In genomic region chr7:149866817-149867447, GRCh38 we compare ENCODE assay signal across 14 cellular contexts. TPM values are rescaled to one million over a fixed set of nuclear protein-coding genes. Genes with fewer than 3 reads are reported as not detected.
DNase-seq lines count a peak whose midpoint lies in the region; ATAC-seq and TF ChIP-seq lines count a peak whose summit lies in the region.
"Had no signal": no experiment of that assay in that cellular context is flagged by ENCODE, and none has a peak within 500 bp of the region (broad histone marks: within the 10 kb centered on the region; RNA-seq: fewer than 3 reads in every experiment).

No MANE protein-coding gene starts in this region.

- peak overlapping the region; percentile 93 for H3K27ac Mint-ChIP-seq in activated CD4-positive, alpha-beta T cell treated with anti-CD3 and anti-CD28 coated beads, Interleukin-2, amount 10 ng/mL, durations not matched to agents 24 days and 14 days
- H3K27ac Mint-ChIP-seq in nephron = peak overlapping the region in 2 of 3 experiments; percentile 41 to 65
- H3K27ac Mint-ChIP-seq: memory B cell had no signal

- no peak for ATAC-seq in HG02981 (IDR thresholded peaks at IDR 0.05; ENCODE audit: unreplicated experiment)
- ATAC-seq in HG03457 (IDR thresholded peaks at IDR 0.05; ENCODE audit: unreplicated experiment) = no peak

- H3K4me1 Mint-ChIP-seq in activated CD4-positive, alpha-beta T cell treated with anti-CD3 and anti-CD28 coated beads, Interleukin-2, amount 10 ng/mL, durations not matched to agents 24 days and 14 days = peaks cover 76% of the 10 kb centered on the region
- peaks cover 8% of the 10 kb centered on the region for H3K4me1 Mint-ChIP-seq in nephron

- intact Hi-C loops in activated CD4-positive, alpha-beta T cell treated with anti-CD3 and anti-CD28 coated beads, Interleukin-2, amount 10 ng/mL, durations not matched to agents 24 days and 14 days (cut with micrococcal nuclease) = no loop called here

- no peak for TF ChIP-seq CTCF in NB4 (IDR thresholded peaks at IDR 0.05; ENCODE audit: low read depth, low read length)
- TF ChIP-seq CTCF in nephron (IDR thresholded peaks at IDR 0.05; ENCODE audit: unreplicated experiment in 3 of 3) = no peak

- no peaks in the 10 kb centered on the region for H3K9me3 Mint-ChIP-seq in activated CD4-positive, alpha-beta T cell treated with anti-CD3 and anti-CD28 coated beads, Interleukin-2, amount 10 ng/mL, durations not matched to agents 24 days and 14 days
- no peaks in the 10 kb centered on the region for H3K9me3 Mint-ChIP-seq in nephron
- H3K9me3 Mint-ChIP-seq: memory B cell had no signal

- H3K36me3 Mint-ChIP-seq in activated CD4-positive, alpha-beta T cell treated with anti-CD3 and anti-CD28 coated beads, Interleukin-2, amount 10 ng/mL, durations not matched to agents 24 days and 14 days (ENCODE audit: low read depth) = peaks cover 18% of the 10 kb centered on the region
- H3K36me3 Mint-ChIP-seq in nephron (ENCODE audit: low read depth) = peaks cover 15% of the 10 kb centered on the region

- no peak for TF ChIP-seq POLR2A in NB4 (IDR thresholded peaks at IDR 0.05; ENCODE audit: extremely low read depth, insufficient read length)

- DNase-seq in activated CD4-positive, alpha-beta T cell treated with anti-CD3 and anti-CD28 coated beads, Interleukin-2, amount 10 ng/mL, durations not matched to agents 24 days and 14 days = peak; percentile 61
- DNase-seq in activated CD4-positive, alpha-beta T cell treated with anti-CD3 and anti-CD28 coated beads for 48 hours = no peak
- DNase-seq in NB4 (ENCODE audit: low read depth) (peak; percentile 32), astrocyte of the hippocampus (ENCODE audit: low read depth, low spot score) (peak; percentile 83), DMS 273 treated with DMSO at 0.1 percent for 48 hours (lab: John Stamatoyannopoulos, UW) (no peak)
- DNase-seq: activated CD8-positive, alpha-beta memory T cell treated with anti-CD3 and anti-CD28 coated beads, Interleukin-2, amount 50 U/mL, for 48 hours; GF-D8; GM23248; NCI-H69; upper lobe of left lung had no signal

- H3K27me3 Mint-ChIP-seq in activated CD4-positive, alpha-beta T cell treated with anti-CD3 and anti-CD28 coated beads, Interleukin-2, amount 10 ng/mL, durations not matched to agents 24 days and 14 days = no peaks in the 10 kb centered on the region
- H3K27me3 Mint-ChIP-seq in nephron (ENCODE audit: low read depth) = no peaks in the 10 kb centered on the region
- H3K27me3 Mint-ChIP-seq: memory B cell had no signal

- no peak overlapping the region for H3K4me3 ChIP-seq in NB4 (ENCODE audit: low read depth, low read length)
- H3K4me3 ChIP-seq: GM23248, upper lobe of left lung had no signal

- peak overlapping the region; percentile 35 for H3K4me3 Mint-ChIP-seq in activated CD4-positive, alpha-beta T cell treated with anti-CD3 and anti-CD28 coated beads, Interleukin-2, amount 10 ng/mL, durations not matched to agents 24 days and 14 days
- no peak overlapping the region for H3K4me3 Mint-ChIP-seq in nephron
- H3K4me3 Mint-ChIP-seq: memory B cell had no signal

RNA-seq across cellular contexts. Expression of gene ATP6V0E2, which starts 6.8 kb away (rescaled TPM):
- 43.5 and 46.7 TPM in 2 replicates for total RNA-seq in activated CD4-positive, alpha-beta T cell treated with anti-CD3 and anti-CD28 coated beads, Interleukin-2, amount 10 ng/mL, durations not matched to agents 24 days and 14 days

RNA-seq across cellular contexts. Expression of gene ZNF862, which starts 28.8 kb away (rescaled TPM):
- total RNA-seq in activated CD4-positive, alpha-beta T cell treated with anti-CD3 and anti-CD28 coated beads, Interleukin-2, amount 10 ng/mL, durations not matched to agents 24 days and 14 days = 16.6 and 18.3 TPM in 2 replicates

Comparison
In these comparisons a context has a peak if more than half of its experiments do, and no peak if none do; other contexts are left out.
1. DNase-seq: peak in activated CD4-positive, alpha-beta T cell treated with anti-CD3 and anti-CD28 coated beads, Interleukin-2, amount 10 ng/mL, durations not matched to agents 24 days and 14 days (single experiment), NB4 (single experiment) and astrocyte of the hippocampus (single experiment); none in activated CD4-positive, alpha-beta T cell treated with anti-CD3 and anti-CD28 coated beads for 48 hours (single experiment) and DMS 273 treated with DMSO at 0.1 percent for 48 hours (single experiment).